ENCODE assay signal across 20 cellular contexts in the genomic region with DNA sequence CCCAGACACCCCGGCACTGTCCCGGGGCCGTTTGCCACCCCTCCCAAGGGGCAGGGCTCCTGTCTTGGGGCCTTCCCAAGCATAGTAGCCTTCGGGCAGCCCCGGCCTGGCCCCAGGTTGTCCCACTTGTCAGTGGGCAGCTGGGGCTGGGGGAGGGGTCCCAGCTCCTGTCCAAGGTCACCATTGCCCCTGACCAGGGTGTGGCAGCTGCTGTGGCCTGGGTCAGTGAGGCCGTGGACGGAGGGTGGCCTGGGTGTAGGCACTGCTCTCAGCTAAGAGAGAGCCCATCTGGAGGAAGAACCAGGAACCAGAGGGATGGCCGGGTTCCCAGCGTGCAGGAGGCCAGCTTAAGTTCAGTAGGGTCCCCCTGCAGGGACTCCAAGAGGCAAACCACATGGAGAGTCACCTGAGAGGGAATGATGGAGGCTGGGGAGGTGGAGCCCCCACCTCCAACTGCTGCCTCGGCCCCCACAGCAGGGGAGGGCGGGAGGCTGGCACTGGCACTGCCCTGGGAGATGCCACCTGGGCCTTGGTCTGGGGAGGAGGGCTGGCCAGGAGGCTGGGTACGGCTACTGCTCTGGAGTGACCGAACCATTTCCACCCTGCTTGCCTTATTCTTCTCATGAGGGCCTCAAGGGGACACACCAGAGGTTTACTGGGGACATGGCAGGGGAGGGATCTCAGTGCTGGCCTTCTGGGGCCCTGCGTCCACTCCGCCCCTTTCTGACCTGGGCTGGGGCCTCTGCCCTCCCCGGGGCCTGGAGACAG. TPM values are rescaled to one million over a fixed set of nuclear protein-coding genes. Genes with fewer than 3 reads are reported as not detected.
A peak's percentile ranks its signal among the peaks of the same experiment; 100 is the strongest.
DNase-seq lines count a peak whose midpoint lies in the region; ATAC-seq, FAIRE-seq and TF ChIP-seq lines count a peak whose summit lies in the region.
"Had no signal": no experiment of that assay in that cellular context is flagged by ENCODE, and none has a peak within 500 bp of the region (broad histone marks: within the 10 kb centered on the region; RNA-seq: fewer than 3 reads in every experiment).

No MANE protein-coding gene starts in this region.

- no peak for TF ChIP-seq POLR2A in K562 (conservative IDR thresholded peaks at IDR 0.05)

- CTCF ChIA-PET in K562 (lab: Yijun Ruan, JAX; ENCODE audit: low intra/inter-chr PET ratio): interaction anchor here (0.6 to 5.5 kb wide), 13 partner anchors 10 to 584 kb away, joined by 3 to 126 read pairs (median 4); a partner anchor contains a TSS

- H3K9me3 Mint-ChIP-seq in GM23338: no peaks in the 10 kb centered on the region
- H3K9me3 Mint-ChIP-seq in CD14-positive monocyte: peaks cover 0 to 3% (median 0%) of the 10 kb centered on the region in 7 donors
- H3K9me3 Mint-ChIP-seq: CD8-positive, alpha-beta T cell; T-cell had no signal

- H3K79me2 ChIP-seq in GM23338 (replicated peaks; ENCODE audit: insufficient read depth) (no peaks in the 10 kb centered on the region), Loucy (ENCODE audit: insufficient read depth, low read length) (no peaks in the 10 kb centered on the region), K562 (ENCODE audit: control insufficient read depth, insufficient read depth, low read length) (no peaks in the 10 kb centered on the region), MM.1S (ENCODE audit: low read length) (no peaks in the 10 kb centered on the region)

- H2AFZ ChIP-seq in GM23338 (no peak overlapping the region), Loucy (ENCODE audit: low read length) (no peak overlapping the region), K562 (ENCODE audit: low read depth, low read length) (no peak overlapping the region), MM.1S (ENCODE audit: low read length) (no peak overlapping the region)
- H2AFZ ChIP-seq: GM23248 had no signal

- DNase-seq in GM23338 (ENCODE audit: low spot score): no peak
- DNase-seq in K562 (ENCODE audit: extremely low read depth in 1 of 4, low spot score in 3 of 4): no peak
- DNase-seq in NCI-H2107 treated with DMSO at 0.1 percent for 48 hours (lab: John Stamatoyannopoulos, UW; ENCODE audit: unreplicated experiment): no peak
- DNase-seq in MM.1S: no peak
- DNase-seq in Right ventricle myocardium inferior (ENCODE audit: missing footprints): no peak
- DNase-seq in CD14-positive monocyte (ENCODE audit: low spot score): no peak
- DNase-seq: NCI-H187 treated with DMSO at 0.1 percent for 48 hours, NCI-H524 treated with DMSO at 0.1 percent for 48 hours had no signal

- H3K4me1 ChIP-seq in BLaER1 (peaks cover 94% of the 10 kb centered on the region), GM23338 (ENCODE audit: insufficient read depth) (no peaks in the 10 kb centered on the region), Loucy (ENCODE audit: insufficient read depth, low read length, poor library complexity, severe bottlenecking) (peaks cover 44% of the 10 kb centered on the region), K562 (replicated peaks in 1 of 2; ENCODE audit: control insufficient read depth in 2 of 2, insufficient read depth in 2 of 2, low read length in 2 of 2) (peaks cover 0 to 61% of the 10 kb centered on the region in 2 experiments; a peak in 2 of 5 replicates), MM.1S (ENCODE audit: low read length) (no peaks in the 10 kb centered on the region)
- H3K4me1 ChIP-seq: Caco-2, HAP-1 had no signal

- H3K4me3 Mint-ChIP-seq in GM23338: no peak overlapping the region
- H3K4me3 Mint-ChIP-seq in CD14-positive monocyte: no peak overlapping the region
- H3K4me3 Mint-ChIP-seq: CD8-positive, alpha-beta T cell; T-cell had no signal

- TF ChIP-seq CTCF in GM23338 (conservative IDR thresholded peaks at IDR 0.05; ENCODE audit: low read depth in 2 of 2) (no peak), Loucy (conservative IDR thresholded peaks at IDR 0.05; ENCODE audit: low read length) (no peak), K562 (IDR thresholded peaks at IDR 0.05 in 2 of 3, conservative IDR thresholded peaks at IDR 0.05 in 1 of 3; ENCODE audit: insufficient read depth in 2 of 3, low read depth in 1 of 3, low read length in 3 of 3) (no peak), MM.1S (IDR thresholded peaks at IDR 0.05; ENCODE audit: low read length) (no peak), CD14-positive monocyte (IDR thresholded peaks at IDR 0.05) (no peak)

- no peak for TF ChIP-seq RAD21 in K562 (CRISPR knock-in tag; conservative IDR thresholded peaks at IDR 0.05 in 1 of 2, IDR thresholded peaks at IDR 0.05 in 1 of 2)

- H3K4me3 ChIP-seq in BLaER1: peak overlapping the region; percentile 67
- H3K4me3 ChIP-seq in GM23338: no peak overlapping the region
- peak overlapping the region; percentile 74 for H3K4me3 ChIP-seq in Loucy (ENCODE audit: low read length, poor library complexity, severe bottlenecking)
- H3K4me3 ChIP-seq in K562: no peak overlapping the region
- H3K4me3 ChIP-seq in MM.1S (ENCODE audit: low read length): no peak overlapping the region
- H3K4me3 ChIP-seq: GM23248, HAP-1 had no signal

- no peaks in the 10 kb centered on the region for H3K27me3 ChIP-seq in BLaER1
- no peaks in the 10 kb centered on the region for H3K27me3 ChIP-seq in GM23338 (ENCODE audit: insufficient read depth)
- no peaks in the 10 kb centered on the region for H3K27me3 ChIP-seq in Loucy (ENCODE audit: insufficient read depth, low read length, poor library complexity, severe bottlenecking)
- H3K27me3 ChIP-seq in K562 (ENCODE audit: control insufficient read depth in 2 of 2, insufficient read depth in 2 of 2, low read length in 2 of 2): peaks cover 27 to 66% of the 10 kb centered on the region in 2 experiments; a peak in 4 of 5 replicates
- peaks cover 78% of the 10 kb centered on the region for H3K27me3 ChIP-seq in MM.1S (replicated peaks; ENCODE audit: insufficient read depth, low read length)

- POLR2A ChIA-PET in K562 (lab: Yijun Ruan, JAX): interaction anchor here (0.5 to 1.1 kb wide), 15 partner anchors 10 to 966 kb away, joined by 3 to 9 read pairs (median 4); no protein-coding TSS in a partner anchor

- H3K9ac ChIP-seq in BLaER1: peak overlapping the region; percentile 85
- H3K9ac ChIP-seq in Loucy (ENCODE audit: low read depth, low read length, poor library complexity, severe bottlenecking): peak overlapping the region; percentile 96
- peak overlapping the region in 1 of 2 experiments; percentile 46; a peak in 1 of 4 replicates for H3K9ac ChIP-seq in K562 (ENCODE audit: insufficient read depth in 1 of 2, low read depth in 2 of 2, low read length in 2 of 2)
- H3K9ac ChIP-seq in MM.1S (ENCODE audit: low read length): no peak overlapping the region
- H3K9ac ChIP-seq: GM23248 had no signal

- H3K4me1 Mint-ChIP-seq in GM23338: peaks cover 10% of the 10 kb centered on the region
- H3K4me1 Mint-ChIP-seq in CD14-positive monocyte: peaks cover 10% of the 10 kb centered on the region

- no peaks in the 10 kb centered on the region for H3K9me2 ChIP-seq in GM23338 (ENCODE audit: insufficient read depth)
- H3K9me2 ChIP-seq in Loucy (replicated peaks; ENCODE audit: low read depth, low read length): no peaks in the 10 kb centered on the region
- no peaks in the 10 kb centered on the region for H3K9me2 ChIP-seq in MM.1S (replicated peaks; ENCODE audit: insufficient read depth, low read length)

- no peak overlapping the region for H3K27ac Mint-ChIP-seq in GM23338
- H3K27ac Mint-ChIP-seq in CD14-positive monocyte: peak overlapping the region in 1 of 7 donors; percentile 41
- H3K27ac Mint-ChIP-seq: CD8-positive, alpha-beta T cell had no signal

- in situ Hi-C loops in K562 (cut with MboI): loop anchor here (5.0 to 25.0 kb wide), 3 partner anchors 135 to 530 kb away; no protein-coding TSS in a partner anchor

- 6% methylated on average over 16 of the region's 16 CpGs for WGBS in K562 (ENCODE audit: insufficient coverage, low coverage, missing lambda C conversion rate)

- H3K36me3 Mint-ChIP-seq in GM23338 (ENCODE audit: low read depth) (no peaks in the 10 kb centered on the region), CD14-positive monocyte (no peaks in the 10 kb centered on the region)
- H3K36me3 Mint-ChIP-seq: CD8-positive, alpha-beta T cell; T-cell had no signal

- peak; percentile 12 for ATAC-seq in GM23338
- ATAC-seq in K562: peak; percentile 3
- ATAC-seq in Right ventricle myocardium inferior: no peak

- no peak for FAIRE-seq in K562 (lab: Jason Lieb, UNC)
- FAIRE-seq: G401.6 had no signal

- no peak for TF ChIP-seq EP300 in K562 (IDR thresholded peaks at IDR 0.05; ENCODE audit: low read length)

- H3K4me2 ChIP-seq in BLaER1: peak overlapping the region; percentile 97
- no peak overlapping the region for H3K4me2 ChIP-seq in GM23338
- peak overlapping the region; percentile 92 for H3K4me2 ChIP-seq in Loucy (ENCODE audit: low read depth, low read length, poor library complexity, severe bottlenecking)
- H3K4me2 ChIP-seq in K562 (ENCODE audit: insufficient read depth, low read length): no peak overlapping the region
- H3K4me2 ChIP-seq in MM.1S (ENCODE audit: low read depth, low read length): no peak overlapping the region

- H4K20me1 ChIP-seq in BLaER1: no peaks in the 10 kb centered on the region
- H4K20me1 ChIP-seq in GM23338 (replicated peaks; ENCODE audit: insufficient read depth): no peaks in the 10 kb centered on the region
- H4K20me1 ChIP-seq in Loucy (ENCODE audit: insufficient read depth, low read length, poor library complexity, severe bottlenecking): no peaks in the 10 kb centered on the region
- peaks cover 37% of the 10 kb centered on the region for H4K20me1 ChIP-seq in K562 (replicated peaks; ENCODE audit: control insufficient read depth, insufficient read depth, low read length)
- no peaks in the 10 kb centered on the region for H4K20me1 ChIP-seq in MM.1S (ENCODE audit: insufficient read depth, low read length)

- H3K36me3 ChIP-seq in BLaER1: no peaks in the 10 kb centered on the region
- no peaks in the 10 kb centered on the region for H3K36me3 ChIP-seq in GM23338 (ENCODE audit: insufficient read depth)
- H3K36me3 ChIP-seq in Loucy (ENCODE audit: insufficient read depth, low read length): no peaks in the 10 kb centered on the region
- H3K36me3 ChIP-seq in K562 (ENCODE audit: control insufficient read depth, insufficient read depth, low read length): no peaks in the 10 kb centered on the region
- H3K36me3 ChIP-seq in MM.1S (replicated peaks; ENCODE audit: insufficient read depth, low read length): no peaks in the 10 kb centered on the region
- H3K36me3 ChIP-seq: HAP-1 had no signal

- no peaks in the 10 kb centered on the region for H3K9me1 ChIP-seq in K562 (ENCODE audit: control insufficient read depth, insufficient read depth, low read length)

- H3K9me3 ChIP-seq in BLaER1 (no peaks in the 10 kb centered on the region), Loucy (ENCODE audit: insufficient read depth, low read depth, low read length) (no peaks in the 10 kb centered on the region), K562 (replicated peaks; ENCODE audit: control insufficient read depth, insufficient read depth, low read depth, low read length) (peaks cover 4% of the 10 kb centered on the region), MM.1S (replicated peaks; ENCODE audit: insufficient read depth, low read length) (no peaks in the 10 kb centered on the region)
- H3K9me3 ChIP-seq: Caco-2, HAP-1 had no signal

- no TSS peak for BruUV-seq in K562 (replicated peaks; lab: Mats Ljungman, UMichigan)

- intact Hi-C loops in K562 (cut with micrococcal nuclease) (loop anchor here (1.0 to 10.0 kb wide), 6 partner anchors 35 to 299 kb away; a partner anchor contains a TSS), Right ventricle myocardium inferior (cut with DNase I) (loop anchor here (1.0 kb wide), 2 partner anchors 111 to 128 kb away; a partner anchor contains a TSS), CD14-positive monocyte (cut with micrococcal nuclease) (loop anchor here (2.0 to 5.0 kb wide), 2 partner anchors 110 to 127 kb away; a partner anchor contains a TSS)

- peak overlapping the region; percentile 98 for H3K27ac ChIP-seq in BLaER1
- no peak overlapping the region for H3K27ac ChIP-seq in GM23338 (ENCODE audit: low read depth)
- H3K27ac ChIP-seq in K562 (ENCODE audit: extremely low read depth, low read depth, low read length): no peak overlapping the region
- H3K27ac ChIP-seq in MM.1S (ENCODE audit: low read length): no peak overlapping the region
- H3K27ac ChIP-seq: GM23248 had no signal

- H3F3A ChIP-seq in GM23338 (replicated peaks; ENCODE audit: low read depth): no peaks in the 10 kb centered on the region
- peaks cover 6% of the 10 kb centered on the region for H3F3A ChIP-seq in Loucy (ENCODE audit: low read depth)
- no peaks in the 10 kb centered on the region for H3F3A ChIP-seq in MM.1S (ENCODE audit: insufficient read depth, low read length)

- H3K27me3 Mint-ChIP-seq in GM23338 (ENCODE audit: insufficient read depth, low read depth, poor library complexity) (peaks cover 9% of the 10 kb centered on the region), CD14-positive monocyte (ENCODE audit: low read depth in 3 of 3) (peaks cover 6 to 29% (median 10%) of the 10 kb centered on the region in 3 donors)

RNA-seq across cellular contexts. Expression of a gene that starts 6.7 kb away (rescaled TPM):
- not detected in 2 replicates for total RNA-seq in GM23338 (2014; rRNA removed; shearing (Covaris generic))
- not detected in 2 replicates for polyA plus RNA-seq in GM23338 (2016; fragmentation: Nextera tagmentation; extraction: Ambion mirVana)
- not detected in 2 replicates for total RNA-seq in K562 (2011; cell fraction: chromatin; rRNA removed; ENCODE audit: low replicate concordance)
- total RNA-seq in K562 (2011; cell fraction: nucleolus; rRNA removed): not detected in 2 replicates
- not detected in 2 replicates for total RNA-seq in K562 (2011; cell fraction: nucleoplasm; rRNA removed)
- not detected in 2 replicates for total RNA-seq in K562 (2014; rRNA removed)
- total RNA-seq in K562 (2014; rRNA removed; fragmentation: Illumina TruSeq; extraction: Trizol): not detected in 2 replicates
- total RNA-seq in K562 (2015; rRNA removed; fragmentation: Illumina TruSeq; extraction: Trizol): not detected in 2 replicates
- not detected in 2 replicates for total RNA-seq in K562 (2021)
- polyA plus RNA-seq in K562 (2011; rRNA removed): not detected in 2 replicates
- polyA plus RNA-seq in K562 (2011; cell fraction: cytosol; rRNA removed): not detected in 2 replicates
- polyA plus RNA-seq in K562 (2011; cell fraction: nucleus; rRNA removed): not detected in 2 replicates
- 0.26 TPM in 1 of 2 replicates, not detected in the other for polyA plus RNA-seq in K562 (2012)
- not detected in 2 replicates for polyA plus RNA-seq in K562 (2014; fragmentation: Illumina TruSeq; extraction: Trizol)
- not detected for polyA plus RNA-seq in K562 (2014; fragmentation: Nextera tagmentation; extraction: Ambion mirVana)
- not detected in 2 replicates for polyA plus RNA-seq in K562 (2014; rRNA removed)
- polyA minus RNA-seq in K562 (2011; rRNA and poly(A)+ RNA removed): not detected in 2 replicates
- polyA minus RNA-seq in K562 (2011; cell fraction: cytosol; rRNA and poly(A)+ RNA removed): not detected in 2 replicates
- polyA minus RNA-seq in K562 (2011; cell fraction: nucleus; rRNA and poly(A)+ RNA removed): not detected in 2 replicates
- total RNA-seq in Right ventricle myocardium inferior: 0.32 TPM
- polyA plus RNA-seq in CD14-positive monocyte: not detected
- total RNA-seq: A172; Caco-2; CD8-positive, alpha-beta T cell; PC-3; RPMI7951; SK-MEL-5 had no signal

RNA-seq across cellular contexts. Expression of a gene that starts 26.0 kb away (rescaled TPM):
- total RNA-seq in GM23338 (2014; rRNA removed; shearing (Covaris generic)): 26.1 and 47.6 TPM in 2 replicates
- 13.7 and 22.1 TPM in 2 replicates for polyA plus RNA-seq in GM23338 (2016; fragmentation: Nextera tagmentation; extraction: Ambion mirVana)
- total RNA-seq in K562 (2011; cell fraction: chromatin; rRNA removed; ENCODE audit: low replicate concordance): 77.3 and 229 TPM in 2 replicates
- 110 and 113 TPM in 2 replicates for total RNA-seq in K562 (2011; cell fraction: nucleolus; rRNA removed)
- 89.5 and 103 TPM in 2 replicates for total RNA-seq in K562 (2011; cell fraction: nucleoplasm; rRNA removed)
- 16.4 and 27.9 TPM in 2 replicates for total RNA-seq in K562 (2014; rRNA removed)
- 4.5 and 7.5 TPM in 2 replicates for total RNA-seq in K562 (2014; rRNA removed; fragmentation: Illumina TruSeq; extraction: Trizol)
- total RNA-seq in K562 (2015; rRNA removed; fragmentation: Illumina TruSeq; extraction: Trizol): 9.8 and 11.3 TPM in 2 replicates
- 99.5 and 109 TPM in 2 replicates for total RNA-seq in K562 (2021)
- polyA plus RNA-seq in K562 (2011; rRNA removed): 21.3 and 39.4 TPM in 2 replicates
- 30.5 and 34.1 TPM in 2 replicates for polyA plus RNA-seq in K562 (2011; cell fraction: cytosol; rRNA removed)
- polyA plus RNA-seq in K562 (2011; cell fraction: nucleus; rRNA removed): 388 and 500 TPM in 2 replicates
- polyA plus RNA-seq in K562 (2012): 47.3 and 69.3 TPM in 2 replicates
- polyA plus RNA-seq in K562 (2014; fragmentation: Illumina TruSeq; extraction: Trizol): 34.6 and 58.2 TPM in 2 replicates
- under 1 TPM; 0.04 to 0.15 TPM for polyA plus RNA-seq in K562 (2014; fragmentation: Nextera tagmentation; extraction: Ambion mirVana)
- polyA plus RNA-seq in K562 (2014; rRNA removed): 74.5 and 108 TPM in 2 replicates
- 5.1 and 6.4 TPM in 2 replicates for polyA minus RNA-seq in K562 (2011; rRNA and poly(A)+ RNA removed)
- polyA minus RNA-seq in K562 (2011; cell fraction: cytosol; rRNA and poly(A)+ RNA removed): 26.3 and 42.5 TPM in 2 replicates
- polyA minus RNA-seq in K562 (2011; cell fraction: nucleus; rRNA and poly(A)+ RNA removed): 38.9 and 55.3 TPM in 2 replicates
- total RNA-seq in Right ventricle myocardium inferior: 44.4 TPM
- polyA plus RNA-seq in CD14-positive monocyte: 1 to 10 TPM in 1 of 2 donors, under 1 TPM in 1; 0.73 to 1.1 TPM

RNA-seq across cellular contexts. Expression of a gene that starts 40.6 kb away (rescaled TPM):
- 56.4 and 61.3 TPM in 2 replicates for total RNA-seq in GM23338 (2014; rRNA removed; shearing (Covaris generic))
- polyA plus RNA-seq in GM23338 (2016; fragmentation: Nextera tagmentation; extraction: Ambion mirVana) (41.3 and 42.9 TPM in 2 replicates), K562 (2011; rRNA removed) (102 and 189 TPM in 2 replicates), K562 (2014; fragmentation: Illumina TruSeq; extraction: Trizol) (140 and 177 TPM in 2 replicates), K562 (2014; fragmentation: Nextera tagmentation; extraction: Ambion mirVana) (1 to 10 TPM; 1.6 to 6.6 TPM), K562 (2014; rRNA removed) (258 and 265 TPM in 2 replicates), CD14-positive monocyte (10 to 100 TPM; 20.1 to 23.5 TPM)
- 249 and 785 TPM in 2 replicates for total RNA-seq in K562 (2011; cell fraction: chromatin; rRNA removed; ENCODE audit: low replicate concordance)
- total RNA-seq in K562 (2011; cell fraction: nucleolus; rRNA removed): 623 and 778 TPM in 2 replicates
- 344 and 378 TPM in 2 replicates for total RNA-seq in K562 (2011; cell fraction: nucleoplasm; rRNA removed)
- total RNA-seq in K562 (2014; rRNA removed) (203 and 254 TPM in 2 replicates), K562 (2014; rRNA removed; fragmentation: Illumina TruSeq; extraction: Trizol) (31.5 and 47.4 TPM in 2 replicates), K562 (2015; rRNA removed; fragmentation: Illumina TruSeq; extraction: Trizol) (151 and 170 TPM in 2 replicates), K562 (2021) (222 and 242 TPM in 2 replicates), Right ventricle myocardium inferior (24.5 TPM)
- 155 and 253 TPM in 2 replicates for polyA plus RNA-seq in K562 (2011; cell fraction: cytosol; rRNA removed)
- polyA plus RNA-seq in K562 (2011; cell fraction: nucleus; rRNA removed): 1,476 and 1,701 TPM in 2 replicates
- 173 and 189 TPM in 2 replicates for polyA plus RNA-seq in K562 (2012)
- 57.9 and 72.9 TPM in 2 replicates for polyA minus RNA-seq in K562 (2011; rRNA and poly(A)+ RNA removed)
- 87.3 and 128 TPM in 2 replicates for polyA minus RNA-seq in K562 (2011; cell fraction: cytosol; rRNA and poly(A)+ RNA removed)
- 286 and 369 TPM in 2 replicates for polyA minus RNA-seq in K562 (2011; cell fraction: nucleus; rRNA and poly(A)+ RNA removed)

RNA-seq across cellular contexts. Expression of a gene that starts 41.7 kb away (rescaled TPM):
- total RNA-seq in GM23338 (2014; rRNA removed; shearing (Covaris generic)): 987 and 1,206 TPM in 2 replicates
- polyA plus RNA-seq in GM23338 (2016; fragmentation: Nextera tagmentation; extraction: Ambion mirVana) (988 and 1,014 TPM in 2 replicates), K562 (2011; rRNA removed) (1,082 and 1,351 TPM in 2 replicates), K562 (2014; fragmentation: Illumina TruSeq; extraction: Trizol) (1,518 and 1,621 TPM in 2 replicates), K562 (2014; fragmentation: Nextera tagmentation; extraction: Ambion mirVana) (100 to 1,000 TPM; 162 to 207 TPM), K562 (2014; rRNA removed) (2,237 and 2,891 TPM in 2 replicates), CD14-positive monocyte (10 to 100 TPM; 45.0 to 47.4 TPM)
- total RNA-seq in K562 (2011; cell fraction: chromatin; rRNA removed; ENCODE audit: low replicate concordance): 525 and 801 TPM in 2 replicates
- total RNA-seq in K562 (2011; cell fraction: nucleolus; rRNA removed): 523 and 591 TPM in 2 replicates
- 545 and 554 TPM in 2 replicates for total RNA-seq in K562 (2011; cell fraction: nucleoplasm; rRNA removed)
- total RNA-seq in K562 (2014; rRNA removed) (2,045 and 2,260 TPM in 2 replicates), K562 (2014; rRNA removed; fragmentation: Illumina TruSeq; extraction: Trizol) (1,191 and 1,409 TPM in 2 replicates), K562 (2015; rRNA removed; fragmentation: Illumina TruSeq; extraction: Trizol) (1,591 and 1,659 TPM in 2 replicates), K562 (2021) (1,289 and 1,311 TPM in 2 replicates), Right ventricle myocardium inferior (42.7 TPM)
- polyA plus RNA-seq in K562 (2011; cell fraction: cytosol; rRNA removed): 950 and 1,655 TPM in 2 replicates
- polyA plus RNA-seq in K562 (2011; cell fraction: nucleus; rRNA removed): 1,008 and 1,512 TPM in 2 replicates
- polyA plus RNA-seq in K562 (2012): 795 and 1,074 TPM in 2 replicates
- 896 and 959 TPM in 2 replicates for polyA minus RNA-seq in K562 (2011; rRNA and poly(A)+ RNA removed)
- 618 and 835 TPM in 2 replicates for polyA minus RNA-seq in K562 (2011; cell fraction: cytosol; rRNA and poly(A)+ RNA removed)
- polyA minus RNA-seq in K562 (2011; cell fraction: nucleus; rRNA and poly(A)+ RNA removed): 183 and 414 TPM in 2 replicates

Comparison
In these comparisons a context has a peak if more than half of its experiments do, and no peak if none do; other contexts are left out.
1. H3K4me2 ChIP-seq: peak in BLaER1 (single experiment) and Loucy (single experiment); none in GM23338 (single experiment), K562 (single experiment) and MM.1S (single experiment).
2. H3K4me3 ChIP-seq: peak in BLaER1 (single experiment) and Loucy (single experiment); none in GM23338 (single experiment), K562 (single experiment) and MM.1S (single experiment).